In genomic region chr6:142888461-142888860, GRCh38 we compare ENCODE assay signal across 21 cellular contexts. TPM values are rescaled to one million over a fixed set of nuclear protein-coding genes. Genes with fewer than 3 reads are reported as not detected.
DNase-seq lines count a peak whose midpoint lies in the region; ATAC-seq and TF ChIP-seq lines count a peak whose summit lies in the region.
"Had no signal": no experiment of that assay in that cellular context is flagged by ENCODE, and none has a peak within 500 bp of the region (broad histone marks: within the 10 kb centered on the region; RNA-seq: fewer than 3 reads in every experiment).

No MANE protein-coding gene starts in this region.

- intact Hi-C loops in A673 (cut with micrococcal nuclease; ENCODE audit: unreplicated experiment): no loop called here

- H3K9me3 ChIP-seq in effector memory CD4-positive, alpha-beta T cell (ENCODE audit: control insufficient read depth, low read length): no peaks in the 10 kb centered on the region
- no peaks in the 10 kb centered on the region for H3K9me3 ChIP-seq in A673 (ENCODE audit: low read depth, low read length, poor library complexity, severe bottlenecking)
- H3K9me3 ChIP-seq: prostate gland had no signal

- no peak overlapping the region for H3K4me3 ChIP-seq in effector memory CD4-positive, alpha-beta T cell (ENCODE audit: insufficient read depth, low read depth, low read length, poor library complexity, severe bottlenecking)
- no peak overlapping the region for H3K4me3 ChIP-seq in A673 (ENCODE audit: low read depth, low read length, poor library complexity, severe bottlenecking)
- H3K4me3 ChIP-seq: hepatocyte, neural progenitor cell, prostate gland had no signal

- POLR2A ChIA-PET in T-cell (lab: Charles Lee) (interaction anchor here in 1 of 2 donors (0.6 kb wide), 1 partner anchor 50 kb away, joined by 3 read pairs; no protein-coding TSS in a partner anchor), A673 (lab: Charles Lee; ENCODE audit: low non-redundant PET) (no interaction called here)

- DNase-seq in activated naive CD4-positive, alpha-beta T cell treated with anti-CD3 and anti-CD28 coated beads, Interleukin-2, amount 10 ng/mL, durations not matched to agents 7 days and 5 days: no peak
- no peak for DNase-seq in activated naive CD4-positive, alpha-beta T cell treated with anti-CD3 and anti-CD28 coated beads, Interleukin-2, amount 50 U/mL, for 16 hours
- DNase-seq in T-cell: no peak
- DNase-seq in effector memory CD4-positive, alpha-beta T cell: no peak
- no peak for DNase-seq in stimulated activated naive CD8-positive, alpha-beta T cell treated with anti-CD3 and anti-CD28 coated beads, Interleukin-15, amount 100 ng/mL, for 72 hours
- DNase-seq in A673 (ENCODE audit: low spot score): no peak
- no peak for DNase-seq in NCI-H1694 (lab: John Stamatoyannopoulos, UW)
- DNase-seq in nephron progenitor cell: no peak
- DNase-seq: activated gamma-delta T cell treated with Interleukin-2 at 50 U/mL for 16 hours, COR-L47, foreskin melanocyte, KG1, left ventricle myocardium superior, midbrain, MV-4-11, NCI-H1694 treated with DMSO at 0.1 percent for 48 hours, RPMI8226 had no signal

- no TSS peak for BruUV-seq in A673 (replicated peaks; lab: Mats Ljungman, UMichigan)

- H3K4me1 Mint-ChIP-seq in activated naive CD4-positive, alpha-beta T cell treated with anti-CD3 and anti-CD28 coated beads, Interleukin-2, amount 10 ng/mL, durations not matched to agents 7 days and 5 days: peaks cover 81% of the 10 kb centered on the region
- H3K4me1 Mint-ChIP-seq in T-cell (peaks cover 92 to 96% (median 96%) of the 10 kb centered on the region in 3 donors), nephron progenitor cell (peaks cover 55% of the 10 kb centered on the region)
- H3K4me1 Mint-ChIP-seq in stimulated activated naive CD8-positive, alpha-beta T cell treated with anti-CD3 and anti-CD28 coated beads, Interleukin-15, amount 100 ng/mL, for 72 hours: peaks cover 67% of the 10 kb centered on the region

- peaks cover 33% of the 10 kb centered on the region for H3K4me1 ChIP-seq in effector memory CD4-positive, alpha-beta T cell (ENCODE audit: control insufficient read depth, insufficient read depth, low read length, poor library complexity, severe bottlenecking)
- H3K4me1 ChIP-seq in A673 (ENCODE audit: insufficient read depth, low read length, poor library complexity, severe bottlenecking): peaks cover 3% of the 10 kb centered on the region
- H3K4me1 ChIP-seq: prostate gland had no signal

- no peak for TF ChIP-seq CTCF in A673 (conservative IDR thresholded peaks at IDR 0.05; ENCODE audit: low read depth, low read length)
- no peak for TF ChIP-seq CTCF in nephron progenitor cell (IDR thresholded peaks at IDR 0.05)

- peak overlapping the region; percentile 9 for H3K27ac ChIP-seq in effector memory CD4-positive, alpha-beta T cell (ENCODE audit: insufficient read depth, low read length, poor library complexity, severe bottlenecking)
- H3K27ac ChIP-seq in A673 (ENCODE audit: low read depth, low read length, poor library complexity, severe bottlenecking): no peak overlapping the region
- H3K27ac ChIP-seq: hepatocyte, neural progenitor cell, prostate gland had no signal

- H3K36me3 Mint-ChIP-seq in activated naive CD4-positive, alpha-beta T cell treated with anti-CD3 and anti-CD28 coated beads, Interleukin-2, amount 10 ng/mL, durations not matched to agents 7 days and 5 days: peaks cover 15% of the 10 kb centered on the region
- H3K36me3 Mint-ChIP-seq in T-cell (peaks cover 5% of the 10 kb centered on the region), nephron progenitor cell (ENCODE audit: low read depth) (no peaks in the 10 kb centered on the region)
- H3K36me3 Mint-ChIP-seq: neural progenitor cell, WTC11 had no signal

- peak overlapping the region; percentile 35 for H3K27ac Mint-ChIP-seq in activated naive CD4-positive, alpha-beta T cell treated with anti-CD3 and anti-CD28 coated beads, Interleukin-2, amount 10 ng/mL, durations not matched to agents 7 days and 5 days
- H3K27ac Mint-ChIP-seq in T-cell: peak overlapping the region; percentile 67 to 71
- H3K27ac Mint-ChIP-seq in stimulated activated naive CD8-positive, alpha-beta T cell treated with anti-CD3 and anti-CD28 coated beads, Interleukin-15, amount 100 ng/mL, for 72 hours: peak overlapping the region; percentile 64 to 87
- H3K27ac Mint-ChIP-seq in nephron progenitor cell: no peak overlapping the region
- H3K27ac Mint-ChIP-seq: neural progenitor cell, WTC11 had no signal

- CTCF ChIA-PET in activated naive CD4-positive, alpha-beta T cell treated with anti-CD3 and anti-CD28 coated beads, Interleukin-2, amount 10 ng/mL, durations not matched to agents 7 days and 5 days (lab: Charles Lee): interaction anchor here (0.9 to 1.6 kb wide), 2 partner anchors 12 to 195 kb away, joined by 3 read pairs; no protein-coding TSS in a partner anchor
- CTCF ChIA-PET in T-cell (lab: Charles Lee) (interaction anchor here in 1 of 2 donors (0.7 to 1.6 kb wide), 3 partner anchors 38 to 139 kb away, joined by 3 to 5 read pairs (median 3); no protein-coding TSS in a partner anchor), A673 (lab: Charles Lee) (no interaction called here)

- H3K27me3 Mint-ChIP-seq in activated naive CD4-positive, alpha-beta T cell treated with anti-CD3 and anti-CD28 coated beads, Interleukin-2, amount 10 ng/mL, durations not matched to agents 7 days and 5 days: no peaks in the 10 kb centered on the region
- no peaks in the 10 kb centered on the region for H3K27me3 Mint-ChIP-seq in T-cell
- H3K27me3 Mint-ChIP-seq in stimulated activated naive CD8-positive, alpha-beta T cell treated with anti-CD3 and anti-CD28 coated beads, Interleukin-15, amount 100 ng/mL, for 72 hours: no peaks in the 10 kb centered on the region
- no peaks in the 10 kb centered on the region for H3K27me3 Mint-ChIP-seq in nephron progenitor cell (ENCODE audit: low read depth, poor library complexity)

- no peaks in the 10 kb centered on the region for H3K27me3 ChIP-seq in effector memory CD4-positive, alpha-beta T cell (replicated peaks; ENCODE audit: control insufficient read depth, insufficient read depth, low read length, poor library complexity, severe bottlenecking)
- no peaks in the 10 kb centered on the region for H3K27me3 ChIP-seq in A673 (replicated peaks; ENCODE audit: insufficient read depth, low read depth, low read length, poor library complexity)
- H3K27me3 ChIP-seq: hepatocyte, neural progenitor cell had no signal

- no peaks in the 10 kb centered on the region for H3K9me3 Mint-ChIP-seq in activated naive CD4-positive, alpha-beta T cell treated with anti-CD3 and anti-CD28 coated beads, Interleukin-2, amount 10 ng/mL, durations not matched to agents 7 days and 5 days
- H3K9me3 Mint-ChIP-seq in T-cell (peaks cover 0 to 6% (median 0%) of the 10 kb centered on the region in 3 donors), nephron progenitor cell (no peaks in the 10 kb centered on the region)
- H3K9me3 Mint-ChIP-seq in stimulated activated naive CD8-positive, alpha-beta T cell treated with anti-CD3 and anti-CD28 coated beads, Interleukin-15, amount 100 ng/mL, for 72 hours: peaks cover 0 to 5% of the 10 kb centered on the region in 2 donors
- H3K9me3 Mint-ChIP-seq: neural progenitor cell, WTC11 had no signal

- no peaks in the 10 kb centered on the region for H3K36me3 ChIP-seq in effector memory CD4-positive, alpha-beta T cell (ENCODE audit: control insufficient read depth, insufficient read depth, low read length)
- no peaks in the 10 kb centered on the region for H3K36me3 ChIP-seq in A673 (ENCODE audit: insufficient read depth, low read length, poor library complexity, severe bottlenecking)
- H3K36me3 ChIP-seq: neural progenitor cell, prostate gland had no signal

- no peak overlapping the region for H3K4me3 Mint-ChIP-seq in activated naive CD4-positive, alpha-beta T cell treated with anti-CD3 and anti-CD28 coated beads, Interleukin-2, amount 10 ng/mL, durations not matched to agents 7 days and 5 days
- peak overlapping the region in 2 of 3 donors; percentile 4 to 58 for H3K4me3 Mint-ChIP-seq in T-cell
- peak overlapping the region; percentile 10 to 45 for H3K4me3 Mint-ChIP-seq in stimulated activated naive CD8-positive, alpha-beta T cell treated with anti-CD3 and anti-CD28 coated beads, Interleukin-15, amount 100 ng/mL, for 72 hours
- no peak overlapping the region for H3K4me3 Mint-ChIP-seq in nephron progenitor cell
- H3K4me3 Mint-ChIP-seq: neural progenitor cell, WTC11 had no signal

- ATAC-seq in T-cell (replicated peaks in 1 of 4): no peak
- no peak for ATAC-seq in stimulated activated naive CD8-positive, alpha-beta T cell treated with anti-CD3 and anti-CD28 coated beads, Interleukin-15, amount 100 ng/mL, for 72 hours
- ATAC-seq: left ventricle myocardium superior, WTC11 had no signal

RNA-seq across cellular contexts. Expression of gene HIVEP2, which starts 56.5 kb away (rescaled TPM):
- 10 to 100 TPM; 71.4 to 81.4 (median 75.2) TPM for total RNA-seq in T-cell
- total RNA-seq in A673 (2021): 3.1 and 3.2 TPM in 2 replicates

Comparison
In these comparisons a context has a peak if more than half of its experiments do, and no peak if none do; other contexts are left out.
1. H3K4me3 Mint-ChIP-seq: peak in T-cell (2 of 3) and stimulated activated naive CD8-positive, alpha-beta T cell treated with anti-CD3 and anti-CD28 coated beads, Interleukin-15, amount 100 ng/mL, for 72 hours (2 of 2); none in activated naive CD4-positive, alpha-beta T cell treated with anti-CD3 and anti-CD28 coated beads, Interleukin-2, amount 10 ng/mL, durations not matched to agents 7 days and 5 days (single experiment) and nephron progenitor cell (single experiment).
2. RNA of gene HIVEP2, which starts 56.5 kb away (total RNA-seq): 71.4 to 81.4 TPM in T-cell; 3.1 to 3.2 TPM in A673; every median in the first group is over 10 times any median in the second.